Comparison of ENCODE assay signal across 9 cellular contexts in the genomic region with DNA sequence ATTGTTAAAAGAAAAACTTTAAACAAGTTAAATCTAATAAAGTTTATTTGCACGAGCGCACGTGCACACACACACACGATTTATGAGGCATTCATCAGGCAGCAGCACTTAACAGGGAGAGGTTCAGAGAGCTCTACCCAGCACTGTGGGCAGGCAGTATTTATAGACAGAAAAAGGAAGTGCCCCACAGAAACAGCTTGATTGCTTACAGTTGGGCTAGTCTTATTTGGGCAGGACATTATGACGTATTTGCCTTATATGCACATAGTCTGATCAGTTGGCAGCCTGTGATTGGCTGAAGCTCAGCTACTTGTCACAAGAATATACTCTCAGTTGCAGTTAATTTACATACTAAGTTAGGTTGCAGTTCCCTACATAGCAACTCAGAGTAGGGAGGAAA. TPM values are rescaled to one million over a fixed set of nuclear protein-coding genes. Genes with fewer than 3 reads are reported as not detected.
A peak's percentile ranks its signal among the peaks of the same experiment; 100 is the strongest.
DNase-seq lines count a peak whose midpoint lies in the region; ATAC-seq and TF ChIP-seq lines count a peak whose summit lies in the region.
"Had no signal": no experiment of that assay in that cellular context is flagged by ENCODE, and none has a peak within 500 bp of the region (broad histone marks: within the 10 kb centered on the region; RNA-seq: fewer than 3 reads in every experiment).

No MANE protein-coding gene starts in this region.

- no peaks in the 10 kb centered on the region for H3K9me3 Mint-ChIP-seq in CD8-positive, alpha-beta memory T cell
- H3K9me3 Mint-ChIP-seq in T-helper 2 cell treated with Interferon-gamma antibody and Interleukin-4, amounts not matched to agents 5 μg/mL and 100 μg/mL, for 36 hours, result peaks cover 12% of the 10 kb centered on the region

- intact Hi-C loops in mucosa of descending colon (cut with DNase I, micrococcal nuclease), result no loop called here

- H3K27ac Mint-ChIP-seq in CD8-positive, alpha-beta memory T cell, result peak overlapping the region in 6 of 8 donors; percentile 47 to 96 (median 92)
- H3K27ac Mint-ChIP-seq in T-helper 2 cell treated with Interferon-gamma antibody and Interleukin-4, amounts not matched to agents 5 μg/mL and 100 μg/mL, for 36 hours, result peak overlapping the region; percentile 92

- H3K4me1 ChIP-seq in CD8-positive, alpha-beta memory T cell (ENCODE audit: insufficient read depth, low read length), result peaks cover 21% of the 10 kb centered on the region
- peaks cover 6% of the 10 kb centered on the region for H3K4me1 ChIP-seq in mucosa of descending colon (ENCODE audit: low read depth)

- H3K4me3 ChIP-seq in CD8-positive, alpha-beta memory T cell (ENCODE audit: low read length), result no peak overlapping the region
- no peak overlapping the region for H3K4me3 ChIP-seq in mucosa of descending colon

- CTCF ChIA-PET in CD8-positive, alpha-beta memory T cell (lab: Charles Lee), result interaction anchor here (0.6 to 3.1 kb wide), 5 partner anchors 10 to 1232 kb away, joined by 3 to 10 read pairs (median 4); no protein-coding TSS in a partner anchor
- CTCF ChIA-PET in HEK293T (lab: Yijun Ruan, JAX), result no interaction called here

- no peak overlapping the region for H3K27ac ChIP-seq in CD8-positive, alpha-beta memory T cell (ENCODE audit: low read depth, low read length)

- H3K4me1 Mint-ChIP-seq in CD8-positive, alpha-beta memory T cell, result peaks cover 32 to 52% (median 47%) of the 10 kb centered on the region in 3 donors
- H3K4me1 Mint-ChIP-seq in T-helper 2 cell treated with Interferon-gamma antibody and Interleukin-4, amounts not matched to agents 5 μg/mL and 100 μg/mL, for 36 hours (ENCODE audit: low read depth), result peaks cover 29% of the 10 kb centered on the region

- H3K4me3 Mint-ChIP-seq in CD8-positive, alpha-beta memory T cell, result peak overlapping the region in 2 of 7 donors; percentile 90 to 95
- H3K4me3 Mint-ChIP-seq in T-helper 2 cell treated with Interferon-gamma antibody and Interleukin-4, amounts not matched to agents 5 μg/mL and 100 μg/mL, for 36 hours, result no peak overlapping the region

- ATAC-seq in HG03175 (IDR thresholded peaks at IDR 0.05; ENCODE audit: unreplicated experiment), result peak; percentile 29
- ATAC-seq in mucosa of descending colon, result peak; percentile 62

- H3K36me3 Mint-ChIP-seq in CD8-positive, alpha-beta memory T cell, result peaks cover 0 to 6% (median 0%) of the 10 kb centered on the region in 3 donors
- H3K36me3 Mint-ChIP-seq in T-helper 2 cell treated with Interferon-gamma antibody and Interleukin-4, amounts not matched to agents 5 μg/mL and 100 μg/mL, for 36 hours (ENCODE audit: low read depth), result peaks cover 13% of the 10 kb centered on the region

- POLR2A ChIA-PET in CD8-positive, alpha-beta memory T cell (lab: Charles Lee), result interaction anchor here (0.9 kb wide), 1 partner anchor 855 kb away, joined by 3 read pairs; no protein-coding TSS in a partner anchor
- POLR2A ChIA-PET in HEK293T (lab: Yijun Ruan, JAX), result interaction anchor here (0.7 to 2.0 kb wide), 5 partner anchors 18 to 756 kb away, joined by 3 to 10 read pairs (median 4); a partner anchor contains a TSS

- H3K27me3 ChIP-seq in CD8-positive, alpha-beta memory T cell (ENCODE audit: insufficient read depth, low read length, poor library complexity, severe bottlenecking), result no peaks in the 10 kb centered on the region

- no peak for DNase-seq in CD8-positive, alpha-beta memory T cell
- no peak for DNase-seq in T-helper 2 cell treated with Interferon-gamma antibody and Interleukin-4, amounts not matched to agents 5 μg/mL and 100 μg/mL, for 36 hours (ENCODE audit: low spot score)
- DNase-seq in mucosa of descending colon (peak in 1 of 3 donors; percentile 15), HEK293T (ENCODE audit: extremely low spot score) (no peak), HK-2 (ENCODE audit: unreplicated experiment) (no peak), NCI-H2196 treated with DMSO at 0.1 percent for 48 hours (lab: John Stamatoyannopoulos, UW; ENCODE audit: unreplicated experiment) (no peak)
- no peak for DNase-seq in activated CD4-positive, CD25-positive, alpha-beta regulatory T cell (lab: John Stamatoyannopoulos, UW)
- DNase-seq: NK-92 treated with Interleukin-12 subunit alpha and Interleukin-12 subunit beta, amount 100 ng/mL, for 24 hours had no signal

- no peak for TF ChIP-seq CTCF in mucosa of descending colon (IDR thresholded peaks at IDR 0.05)

- H3K27me3 Mint-ChIP-seq in CD8-positive, alpha-beta memory T cell, result no peaks in the 10 kb centered on the region
- H3K27me3 Mint-ChIP-seq in T-helper 2 cell treated with Interferon-gamma antibody and Interleukin-4, amounts not matched to agents 5 μg/mL and 100 μg/mL, for 36 hours (ENCODE audit: low read depth), result peaks cover 2% of the 10 kb centered on the region

- no peaks in the 10 kb centered on the region for H3K36me3 ChIP-seq in CD8-positive, alpha-beta memory T cell (ENCODE audit: insufficient read depth, low read length)
- no peaks in the 10 kb centered on the region for H3K36me3 ChIP-seq in mucosa of descending colon (ENCODE audit: low read depth)

- no peaks in the 10 kb centered on the region for H3K9me3 ChIP-seq in CD8-positive, alpha-beta memory T cell (ENCODE audit: low read length)
- no peaks in the 10 kb centered on the region for H3K9me3 ChIP-seq in mucosa of descending colon

TF ChIP-seq in HEK293T, 16 proteins besides CTCF, POLR2A, EP300 and RAD21:
- no peak for TF ChIP-seq FOXK2 (IDR thresholded peaks at IDR 0.05)
- TF ChIP-seq SUZ12 (IDR thresholded peaks at IDR 0.05), result no peak
- TF ChIP-seq LEF1 (IDR thresholded peaks at IDR 0.05; ENCODE audit: borderline replicate concordance), result no peak
TF ChIP-seq in HEK293T: peak in this region for 0.

RNA-seq across cellular contexts. Expression of a gene that starts 1.2 kb away (rescaled TPM):
- total RNA-seq in CD8-positive, alpha-beta memory T cell, result 10 to 100 TPM; 35.5 to 36.3 TPM
- polyA plus RNA-seq in CD8-positive, alpha-beta memory T cell, result 47.6 TPM
- 10 to 100 TPM; 11.7 to 23.2 (median 17.1) TPM for total RNA-seq in mucosa of descending colon
